1 cellular context compared by ENCODE assay signal in the genomic region with DNA sequence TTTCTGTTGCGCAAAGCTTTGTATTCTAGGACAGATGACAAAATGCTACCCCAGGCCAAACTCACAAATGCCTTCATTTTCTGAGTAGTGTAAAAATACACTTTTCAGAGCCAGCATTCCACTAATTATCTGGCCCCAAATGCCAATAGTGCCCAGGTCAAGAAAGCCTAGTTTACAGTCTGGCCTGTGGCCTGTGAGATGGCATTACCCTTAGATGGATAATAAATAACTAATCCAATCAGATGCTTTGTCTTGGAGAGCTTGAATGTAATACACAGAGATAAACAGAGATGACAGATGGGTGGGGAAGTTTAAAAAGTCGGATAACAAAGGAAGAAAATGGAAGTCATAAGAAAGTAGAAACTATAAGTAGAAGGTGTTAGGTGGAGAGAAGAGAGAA.
TF ChIP-seq lines count a peak whose summit lies in the region.

No MANE protein-coding gene starts in this region.

TF ChIP-seq in HepG2, 621 proteins besides CTCF, POLR2A, EP300 and RAD21 (continued from another document):
- TF ChIP-seq, protein P1, sequence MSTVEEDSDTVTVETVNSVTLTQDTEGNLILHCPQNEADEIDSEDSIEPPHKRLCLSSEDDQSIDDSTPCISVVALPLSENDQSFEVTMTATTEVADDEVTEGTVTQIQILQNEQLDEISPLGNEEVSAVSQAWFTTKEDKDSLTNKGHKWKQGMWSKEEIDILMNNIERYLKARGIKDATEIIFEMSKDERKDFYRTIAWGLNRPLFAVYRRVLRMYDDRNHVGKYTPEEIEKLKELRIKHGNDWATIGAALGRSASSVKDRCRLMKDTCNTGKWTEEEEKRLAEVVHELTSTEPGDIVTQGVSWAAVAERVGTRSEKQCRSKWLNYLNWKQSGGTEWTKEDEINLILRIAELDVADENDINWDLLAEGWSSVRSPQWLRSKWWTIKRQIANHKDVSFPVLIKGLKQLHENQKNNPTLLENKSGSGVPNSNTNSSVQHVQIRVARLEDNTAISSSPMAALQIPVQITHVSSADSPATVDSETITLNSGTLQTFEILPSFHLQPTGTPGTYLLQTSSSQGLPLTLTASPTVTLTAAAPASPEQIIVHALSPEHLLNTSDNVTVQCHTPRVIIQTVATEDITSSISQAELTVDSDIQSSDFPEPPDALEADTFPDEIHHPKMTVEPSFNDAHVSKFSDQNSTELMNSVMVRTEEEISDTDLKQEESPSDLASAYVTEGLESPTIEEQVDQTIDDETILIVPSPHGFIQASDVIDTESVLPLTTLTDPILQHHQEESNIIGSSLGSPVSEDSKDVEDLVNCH (CRISPR knock-in tag; IDR thresholded peaks at IDR 0.05): no peak
- TF ChIP-seq, protein P2, sequence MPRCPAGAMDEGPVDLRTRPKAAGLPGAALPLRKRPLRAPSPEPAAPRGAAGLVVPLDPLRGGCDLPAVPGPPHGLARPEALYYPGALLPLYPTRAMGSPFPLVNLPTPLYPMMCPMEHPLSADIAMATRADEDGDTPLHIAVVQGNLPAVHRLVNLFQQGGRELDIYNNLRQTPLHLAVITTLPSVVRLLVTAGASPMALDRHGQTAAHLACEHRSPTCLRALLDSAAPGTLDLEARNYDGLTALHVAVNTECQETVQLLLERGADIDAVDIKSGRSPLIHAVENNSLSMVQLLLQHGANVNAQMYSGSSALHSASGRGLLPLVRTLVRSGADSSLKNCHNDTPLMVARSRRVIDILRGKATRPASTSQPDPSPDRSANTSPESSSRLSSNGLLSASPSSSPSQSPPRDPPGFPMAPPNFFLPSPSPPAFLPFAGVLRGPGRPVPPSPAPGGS (CRISPR knock-in tag; IDR thresholded peaks at IDR 0.05): no peak
- no peak for TF ChIP-seq TCF7 (IDR thresholded peaks at IDR 0.05; ENCODE audit: low read depth)
- TF ChIP-seq, protein P3, sequence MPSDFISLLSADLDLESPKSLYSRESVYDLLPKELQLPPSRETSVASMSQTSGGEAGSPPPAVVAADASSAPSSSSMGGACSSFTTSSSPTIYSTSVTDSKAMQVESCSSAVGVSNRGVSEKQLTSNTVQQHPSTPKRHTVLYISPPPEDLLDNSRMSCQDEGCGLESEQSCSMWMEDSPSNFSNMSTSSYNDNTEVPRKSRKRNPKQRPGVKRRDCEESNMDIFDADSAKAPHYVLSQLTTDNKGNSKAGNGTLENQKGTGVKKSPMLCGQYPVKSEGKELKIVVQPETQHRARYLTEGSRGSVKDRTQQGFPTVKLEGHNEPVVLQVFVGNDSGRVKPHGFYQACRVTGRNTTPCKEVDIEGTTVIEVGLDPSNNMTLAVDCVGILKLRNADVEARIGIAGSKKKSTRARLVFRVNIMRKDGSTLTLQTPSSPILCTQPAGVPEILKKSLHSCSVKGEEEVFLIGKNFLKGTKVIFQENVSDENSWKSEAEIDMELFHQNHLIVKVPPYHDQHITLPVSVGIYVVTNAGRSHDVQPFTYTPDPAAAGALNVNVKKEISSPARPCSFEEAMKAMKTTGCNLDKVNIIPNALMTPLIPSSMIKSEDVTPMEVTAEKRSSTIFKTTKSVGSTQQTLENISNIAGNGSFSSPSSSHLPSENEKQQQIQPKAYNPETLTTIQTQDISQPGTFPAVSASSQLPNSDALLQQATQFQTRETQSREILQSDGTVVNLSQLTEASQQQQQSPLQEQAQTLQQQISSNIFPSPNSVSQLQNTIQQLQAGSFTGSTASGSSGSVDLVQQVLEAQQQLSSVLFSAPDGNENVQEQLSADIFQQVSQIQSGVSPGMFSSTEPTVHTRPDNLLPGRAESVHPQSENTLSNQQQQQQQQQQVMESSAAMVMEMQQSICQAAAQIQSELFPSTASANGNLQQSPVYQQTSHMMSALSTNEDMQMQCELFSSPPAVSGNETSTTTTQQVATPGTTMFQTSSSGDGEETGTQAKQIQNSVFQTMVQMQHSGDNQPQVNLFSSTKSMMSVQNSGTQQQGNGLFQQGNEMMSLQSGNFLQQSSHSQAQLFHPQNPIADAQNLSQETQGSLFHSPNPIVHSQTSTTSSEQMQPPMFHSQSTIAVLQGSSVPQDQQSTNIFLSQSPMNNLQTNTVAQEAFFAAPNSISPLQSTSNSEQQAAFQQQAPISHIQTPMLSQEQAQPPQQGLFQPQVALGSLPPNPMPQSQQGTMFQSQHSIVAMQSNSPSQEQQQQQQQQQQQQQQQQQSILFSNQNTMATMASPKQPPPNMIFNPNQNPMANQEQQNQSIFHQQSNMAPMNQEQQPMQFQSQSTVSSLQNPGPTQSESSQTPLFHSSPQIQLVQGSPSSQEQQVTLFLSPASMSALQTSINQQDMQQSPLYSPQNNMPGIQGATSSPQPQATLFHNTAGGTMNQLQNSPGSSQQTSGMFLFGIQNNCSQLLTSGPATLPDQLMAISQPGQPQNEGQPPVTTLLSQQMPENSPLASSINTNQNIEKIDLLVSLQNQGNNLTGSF (CRISPR knock-in tag; IDR thresholded peaks at IDR 0.05): no peak
- TF ChIP-seq HHEX (CRISPR knock-in tag; IDR thresholded peaks at IDR 0.05): no peak
- TF ChIP-seq ZNF776 (CRISPR knock-in tag; IDR thresholded peaks at IDR 0.05): no peak
- TF ChIP-seq DPF2 (CRISPR knock-in tag; IDR thresholded peaks at IDR 0.05; ENCODE audit: borderline replicate concordance, low read depth): no peak
